ENCODE assay signal across 1 cellular context in genomic region chr3:128725932-128726690, GRCh38.
TF ChIP-seq lines count a peak whose summit lies in the region.

TSS of gene RAB7A (plus strand) at chr3:128726183. CDS start at chr3:128795368, 69,185 bp downstream.

TF ChIP-seq in HepG2, 621 proteins besides CTCF, POLR2A, EP300 and RAD21 (continued from another document and continues in another):
- TF ChIP-seq ZNF260 (CRISPR knock-in tag; IDR thresholded peaks at IDR 0.05; ENCODE audit: borderline replicate concordance, low read depth) (no peak), HIVEP1 (CRISPR knock-in tag; IDR thresholded peaks at IDR 0.05) (peak; percentile 50; the same call in 1 of the 2 replicates), ZNF382 (CRISPR knock-in tag; IDR thresholded peaks at IDR 0.05; ENCODE audit: borderline replicate concordance) (no peak), XRCC5 (optimal IDR thresholded peaks at IDR 0.05; ENCODE audit: low read length) (peak; percentile 45), NFE2L2 (IDR thresholded peaks at IDR 0.05; ENCODE audit: low read length) (no peak), CREM (IDR thresholded peaks at IDR 0.05) (peak; percentile 92), CREM (CRISPR knock-in tag; IDR thresholded peaks at IDR 0.05) (no peak), SUZ12 (IDR thresholded peaks at IDR 0.05; ENCODE audit: low read depth, low read length) (no peak), PRMT3 (CRISPR knock-in tag; IDR thresholded peaks at IDR 0.05; ENCODE audit: borderline replicate concordance, low read depth) (no peak), KMT2B (CRISPR knock-in tag; IDR thresholded peaks at IDR 0.05) (peak; percentile 86), FOXK2 (IDR thresholded peaks at IDR 0.05) (no peak), ZNF142 (CRISPR knock-in tag; IDR thresholded peaks at IDR 0.05) (0 out of 2 replicates have a peak, but pooled peaks have one; percentile 9), POLR2G (IDR thresholded peaks at IDR 0.05; ENCODE audit: low read depth, low read length) (peak; percentile 90), ELF4 (CRISPR knock-in tag; IDR thresholded peaks at IDR 0.05; ENCODE audit: borderline replicate concordance) (no peak), KDM6A (CRISPR knock-in tag; IDR thresholded peaks at IDR 0.05; ENCODE audit: low read depth) (no peak), HNRNPK (IDR thresholded peaks at IDR 0.05; ENCODE audit: low read depth, low read length, poor library complexity, severe bottlenecking) (peak; percentile 27), ZNF224 (CRISPR knock-in tag; IDR thresholded peaks at IDR 0.05) (no peak), ARNTL (CRISPR knock-in tag; IDR thresholded peaks at IDR 0.05) (peak; percentile 59; the same call in 1 of the 2 replicates), ZNF567 (CRISPR knock-in tag; IDR thresholded peaks at IDR 0.05; ENCODE audit: borderline replicate concordance) (no peak), U2AF2 (IDR thresholded peaks at IDR 0.05; ENCODE audit: low read depth, low read length) (0 out of 2 replicates have a peak, but pooled peaks have one; percentile 47), ZNF468 (CRISPR knock-in tag; IDR thresholded peaks at IDR 0.05) (no peak), DPF2 (CRISPR knock-in tag; IDR thresholded peaks at IDR 0.05; ENCODE audit: borderline replicate concordance, low read depth) (no peak), ZNF33B (CRISPR knock-in tag; IDR thresholded peaks at IDR 0.05) (no peak), SP2 (CRISPR knock-in tag; IDR thresholded peaks at IDR 0.05) (peak; percentile 61), ZNF414 (CRISPR knock-in tag; IDR thresholded peaks at IDR 0.05) (no peak), ZBTB7A (CRISPR knock-in tag; IDR thresholded peaks at IDR 0.05) (no peak; the same call in 1 of the 2 replicates), ZNF556 (CRISPR knock-in tag; IDR thresholded peaks at IDR 0.05; ENCODE audit: borderline replicate concordance) (peak; percentile 78; the same call in 1 of the 2 replicates), PHF5A (CRISPR knock-in tag; IDR thresholded peaks at IDR 0.05; ENCODE audit: low read depth, unreplicated experiment) (peak; percentile 59), GPN1 (CRISPR knock-in tag; IDR thresholded peaks at IDR 0.05; ENCODE audit: borderline replicate concordance) (no peak), ZNF44 (CRISPR knock-in tag; IDR thresholded peaks at IDR 0.05) (no peak), KDM1A (CRISPR knock-in tag; IDR thresholded peaks at IDR 0.05) (no peak), LRRFIP1 (CRISPR knock-in tag; conservative IDR thresholded peaks at IDR 0.05) (no peak), IKZF5 (CRISPR knock-in tag; IDR thresholded peaks at IDR 0.05) (peak; percentile 80), SNAPC2 (CRISPR knock-in tag; IDR thresholded peaks at IDR 0.05) (no peak), EED (CRISPR knock-in tag; IDR thresholded peaks at IDR 0.05) (no peak), ZNF343 (CRISPR knock-in tag; IDR thresholded peaks at IDR 0.05) (no peak), ISX (CRISPR knock-in tag; conservative IDR thresholded peaks at IDR 0.05) (no peak), ZBTB2 (CRISPR knock-in tag; IDR thresholded peaks at IDR 0.05; ENCODE audit: low read depth) (no peak), ZKSCAN8 (CRISPR knock-in tag; IDR thresholded peaks at IDR 0.05; ENCODE audit: borderline replicate concordance) (no peak; the same call in 1 of the 2 replicates), ISL2 (CRISPR knock-in tag; IDR thresholded peaks at IDR 0.05) (peak; percentile 43; the same call in 1 of the 2 replicates), ATRX (CRISPR knock-in tag; IDR thresholded peaks at IDR 0.05; ENCODE audit: borderline replicate concordance) (no peak), GFI1 (CRISPR knock-in tag; IDR thresholded peaks at IDR 0.05; ENCODE audit: borderline replicate concordance) (peak; percentile 49; the same call in 1 of the 2 replicates), ZFP37 (CRISPR knock-in tag; IDR thresholded peaks at IDR 0.05; ENCODE audit: borderline replicate concordance) (peak; percentile 90; the same call in 1 of the 2 replicates), ZFP41 (CRISPR knock-in tag; IDR thresholded peaks at IDR 0.05; ENCODE audit: borderline replicate concordance) (no peak; the same call in 1 of the 2 replicates), NCOR1 (IDR thresholded peaks at IDR 0.05; ENCODE audit: borderline replicate concordance, low read length) (peak; percentile 48; the same call in 1 of the 2 replicates), ZNF746 (CRISPR knock-in tag; IDR thresholded peaks at IDR 0.05) (no peak; the same call in 1 of the 2 replicates), TEAD2 (CRISPR knock-in tag; IDR thresholded peaks at IDR 0.05) (peak; percentile 82), ZNF572 (CRISPR knock-in tag; IDR thresholded peaks at IDR 0.05) (peak; percentile 28; the same call in 1 of the 2 replicates), ZNF569 (CRISPR knock-in tag; IDR thresholded peaks at IDR 0.05; ENCODE audit: borderline replicate concordance) (no peak), MLLT10 (CRISPR knock-in tag; IDR thresholded peaks at IDR 0.05) (no peak), MIXL1 (CRISPR knock-in tag; IDR thresholded peaks at IDR 0.05) (0 out of 2 replicates have a peak, but pooled peaks have one; percentile 9), TFE3 (CRISPR knock-in tag; IDR thresholded peaks at IDR 0.05) (peak; percentile 100), HDAC6 (IDR thresholded peaks at IDR 0.05; ENCODE audit: low read depth, low read length) (no peak), MEIS2 (CRISPR knock-in tag; IDR thresholded peaks at IDR 0.05) (peak; percentile 95), HMG20B (CRISPR knock-in tag; conservative IDR thresholded peaks at IDR 0.05) (no peak), ZMAT3 (CRISPR knock-in tag; conservative IDR thresholded peaks at IDR 0.05) (0 out of 2 replicates have a peak, but pooled peaks have one; percentile 54), TARDBP (CRISPR knock-in tag; IDR thresholded peaks at IDR 0.05) (peak; percentile 61; the same call in 1 of the 2 replicates), ZNF333 (CRISPR knock-in tag; IDR thresholded peaks at IDR 0.05; ENCODE audit: borderline replicate concordance) (no peak), ZNF530 (CRISPR knock-in tag; IDR thresholded peaks at IDR 0.05; ENCODE audit: low read depth) (no peak), STAT5B (CRISPR knock-in tag; IDR thresholded peaks at IDR 0.05) (no peak), BHLHE40 (IDR thresholded peaks at IDR 0.05; ENCODE audit: low read length) (peak; percentile 98), ZBTB43 (CRISPR knock-in tag; conservative IDR thresholded peaks at IDR 0.05) (peak; percentile 60; the same call in 1 of the 2 replicates), ZSCAN31 (CRISPR knock-in tag; IDR thresholded peaks at IDR 0.05; ENCODE audit: low read depth) (no peak), HOXA3 (CRISPR knock-in tag; IDR thresholded peaks at IDR 0.05) (peak; percentile 90)
